In genomic region chr5:148107608-148108007, GRCh38 we compare ENCODE assay signal across 1 cellular context.
TF ChIP-seq lines count a peak whose summit lies in the region.

No MANE protein-coding gene starts in this region.

TF ChIP-seq in SK-N-SH, 30 proteins besides CTCF, POLR2A, EP300 and RAD21 (continued from another document):
- TF ChIP-seq IRF3 (IDR thresholded peaks at IDR 0.05; ENCODE audit: low read depth, low read length) (no peak), FOXJ3 (CRISPR knock-in tag; IDR thresholded peaks at IDR 0.05) (no peak), FOXM1 (IDR thresholded peaks at IDR 0.05; ENCODE audit: low read depth) (no peak), REST (IDR thresholded peaks at IDR 0.05; ENCODE audit: low read depth, low read length) (no peak), RXRA (IDR thresholded peaks at IDR 0.05; ENCODE audit: borderline replicate concordance, low read depth) (no peak), JUND (IDR thresholded peaks at IDR 0.05) (no peak), RCOR1 (IDR thresholded peaks at IDR 0.05; ENCODE audit: low read length) (no peak), FOSL2 (IDR thresholded peaks at IDR 0.05; ENCODE audit: borderline replicate concordance, low read depth) (no peak), YY1 (IDR thresholded peaks at IDR 0.05; ENCODE audit: low read depth) (no peak), ELF1 (IDR thresholded peaks at IDR 0.05) (no peak)
